Comparison of ENCODE assay signal across 15 cellular contexts in the genomic region with DNA sequence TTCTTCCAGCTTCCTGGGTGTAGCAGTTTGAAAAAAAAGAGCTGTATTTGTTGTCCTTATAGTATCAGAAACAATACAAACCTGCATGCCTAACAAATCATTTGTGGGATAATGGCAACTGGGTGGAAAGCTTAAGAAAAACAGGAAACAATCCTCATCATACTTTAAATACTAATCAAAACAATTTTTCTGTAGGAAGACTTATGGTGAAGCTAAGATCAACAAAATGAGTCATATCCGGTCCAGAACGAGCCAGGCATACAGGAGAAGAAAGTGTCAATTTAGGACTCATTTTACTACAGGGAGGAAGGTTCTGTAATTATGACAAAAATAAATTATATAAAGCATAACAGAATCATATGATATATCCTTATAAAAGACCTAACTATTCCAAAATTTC.
DNase-seq lines count a peak whose midpoint lies in the region; ATAC-seq and TF ChIP-seq lines count a peak whose summit lies in the region.
"Had no signal": no experiment of that assay in that cellular context is flagged by ENCODE, and none has a peak within 500 bp of the region (broad histone marks: within the 10 kb centered on the region; RNA-seq: fewer than 3 reads in every experiment).

No MANE protein-coding gene starts in this region.

- no peaks in the 10 kb centered on the region for H3K9me3 ChIP-seq in ovary
- H3K9me3 ChIP-seq: pancreas had no signal

- H3K27me3 ChIP-seq in ovary: no peaks in the 10 kb centered on the region

- H3K4me3 ChIP-seq in ovary: no peak overlapping the region
- H3K4me3 ChIP-seq: pancreas had no signal

- no peak for TF ChIP-seq CTCF in ovary (IDR thresholded peaks at IDR 0.05)

- H3K4me1 ChIP-seq in ovary (ENCODE audit: insufficient read depth): peaks cover 1% of the 10 kb centered on the region
- H3K4me1 ChIP-seq: pancreas had no signal

- TF ChIP-seq POLR2A in ovary (IDR thresholded peaks at IDR 0.05): no peak

- DNase-seq in Daoy (ENCODE audit: low read depth) (peak; percentile 72), HS-5 (ENCODE audit: low read depth) (peak; percentile 24), glomerular endothelial cell (ENCODE audit: extremely low read depth, low read depth, low spot score) (peak; percentile 64), SIG-M5 treated with dmso at 0.1 percent for 504 hours (lab: John Stamatoyannopoulos, UW; ENCODE audit: unreplicated experiment) (no peak), ovary (no peak), NCI-H187 (lab: John Stamatoyannopoulos, UW) (no peak)
- DNase-seq: activated B cell treated with CpG ODN at 0.5 μM for 24 hours; activated T-cell treated with anti-CD3 and anti-CD28 coated beads, Interleukin-2, amount 50 U/mL, for 1 hour; aorta; GF-D8; NCI-H748 treated with DMSO at 0.1 percent for 48 hours; pancreas; stimulated activated naive CD4-positive, alpha-beta T cell treated with Interleukin-2 at 50 U/mL for 16 hours had no signal

- 13 to 30% (median 25%) methylated on average over 2 of the region's 2 CpGs for WGBS in ovary, 3 donors

- H3K36me3 ChIP-seq in ovary: no peaks in the 10 kb centered on the region
- H3K36me3 ChIP-seq: pancreas had no signal

- intact Hi-C loops in ovary (cut with DNase I): no loop called here

- no peak overlapping the region for H3K27ac ChIP-seq in ovary
- H3K27ac ChIP-seq: pancreas had no signal

- TF ChIP-seq EP300 in ovary (IDR thresholded peaks at IDR 0.05): no peak

- peak; percentile 53; the same call in 2 of the 3 replicates for ATAC-seq in SK-N-SH treated with all-trans-retinoic acid at 6 μM for 48 hours
- no peak for ATAC-seq in HG02610 (IDR thresholded peaks at IDR 0.05; ENCODE audit: unreplicated experiment)
- ATAC-seq: pancreas had no signal

TF ChIP-seq in SK-N-SH treated with all-trans-retinoic acid at 6 μM for 48 hours, 23 proteins besides CTCF, POLR2A, EP300 and RAD21:
- TF ChIP-seq CREB5 (CRISPR knock-in tag; IDR thresholded peaks at IDR 0.05; ENCODE audit: low read depth): no peak
- no peak for TF ChIP-seq TCF4 (CRISPR knock-in tag; IDR thresholded peaks at IDR 0.05; ENCODE audit: borderline replicate concordance)
- no peak for TF ChIP-seq ESRRG (CRISPR knock-in tag; IDR thresholded peaks at IDR 0.05)
- no peak for TF ChIP-seq RARB (CRISPR knock-in tag; IDR thresholded peaks at IDR 0.05)
- TF ChIP-seq ISL1 (CRISPR knock-in tag; IDR thresholded peaks at IDR 0.05): no peak
- no peak for TF ChIP-seq OSR1 (CRISPR knock-in tag; IDR thresholded peaks at IDR 0.05)
- no peak for TF ChIP-seq TSHZ2 (CRISPR knock-in tag; IDR thresholded peaks at IDR 0.05)
- no peak for TF ChIP-seq ZNF70 (CRISPR knock-in tag; IDR thresholded peaks at IDR 0.05)
- no peak for TF ChIP-seq CSDC2 (CRISPR knock-in tag; IDR thresholded peaks at IDR 0.05)
- TF ChIP-seq CSRNP3 (CRISPR knock-in tag; IDR thresholded peaks at IDR 0.05): no peak
- no peak for TF ChIP-seq GLIS3 (CRISPR knock-in tag; IDR thresholded peaks at IDR 0.05)
- TF ChIP-seq BACH2 (CRISPR knock-in tag; IDR thresholded peaks at IDR 0.05; ENCODE audit: borderline replicate concordance): no peak
- no peak for TF ChIP-seq PPARA (CRISPR knock-in tag; IDR thresholded peaks at IDR 0.05; ENCODE audit: borderline replicate concordance)
- TF ChIP-seq PATZ1 (CRISPR knock-in tag; IDR thresholded peaks at IDR 0.05; ENCODE audit: borderline replicate concordance): no peak
- no peak for TF ChIP-seq POU6F1 (CRISPR knock-in tag; IDR thresholded peaks at IDR 0.05; ENCODE audit: borderline replicate concordance, low read depth)
- TF ChIP-seq ZFP30 (CRISPR knock-in tag; IDR thresholded peaks at IDR 0.05): no peak
- TF ChIP-seq ZC3H10 (CRISPR knock-in tag; IDR thresholded peaks at IDR 0.05): no peak
- no peak for TF ChIP-seq ARNTL (CRISPR knock-in tag; IDR thresholded peaks at IDR 0.05; ENCODE audit: borderline replicate concordance, low read depth)
TF ChIP-seq in SK-N-SH treated with all-trans-retinoic acid at 6 μM for 48 hours: peak in this region for 0.

Comparison
In these comparisons a context has a peak if more than half of its experiments do, and no peak if none do; other contexts are left out.
1. DNase-seq: peak in Daoy (single experiment), HS-5 (single experiment) and glomerular endothelial cell (single experiment); none in SIG-M5 treated with dmso at 0.1 percent for 504 hours (single experiment), ovary (0 of 5) and NCI-H187 (0 of 2).